Comparison of ENCODE assay signal across 1 cellular context in genomic region chr19:11435057-11435832, GRCh38.
TF ChIP-seq lines count a peak whose summit lies in the region.

Gene ODAD3, minus strand, starts transcription at chr19:11435121. Its CDS starts 105 bp downstream, at chr19:11435016.
A gene with protein sequence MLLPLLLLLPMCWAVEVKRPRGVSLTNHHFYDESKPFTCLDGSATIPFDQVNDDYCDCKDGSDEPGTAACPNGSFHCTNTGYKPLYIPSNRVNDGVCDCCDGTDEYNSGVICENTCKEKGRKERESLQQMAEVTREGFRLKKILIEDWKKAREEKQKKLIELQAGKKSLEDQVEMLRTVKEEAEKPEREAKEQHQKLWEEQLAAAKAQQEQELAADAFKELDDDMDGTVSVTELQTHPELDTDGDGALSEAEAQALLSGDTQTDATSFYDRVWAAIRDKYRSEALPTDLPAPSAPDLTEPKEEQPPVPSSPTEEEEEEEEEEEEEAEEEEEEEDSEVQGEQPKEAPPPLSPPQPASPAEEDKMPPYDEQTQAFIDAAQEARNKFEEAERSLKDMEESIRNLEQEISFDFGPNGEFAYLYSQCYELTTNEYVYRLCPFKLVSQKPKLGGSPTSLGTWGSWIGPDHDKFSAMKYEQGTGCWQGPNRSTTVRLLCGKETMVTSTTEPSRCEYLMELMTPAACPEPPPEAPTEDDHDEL (plus strand): TSS chr19:11435635. CDS start chr19:11436118, 483 bp downstream.

TF ChIP-seq in GM23338, 12 proteins besides CTCF, POLR2A, EP300 and RAD21 (continued from another document):
- no peak for TF ChIP-seq EZH2phosphoT487 (IDR thresholded peaks at IDR 0.05; ENCODE audit: unreplicated experiment)
- peak; percentile 97 for TF ChIP-seq ETS1 (IDR thresholded peaks at IDR 0.05)
- TF ChIP-seq, protein P1, sequence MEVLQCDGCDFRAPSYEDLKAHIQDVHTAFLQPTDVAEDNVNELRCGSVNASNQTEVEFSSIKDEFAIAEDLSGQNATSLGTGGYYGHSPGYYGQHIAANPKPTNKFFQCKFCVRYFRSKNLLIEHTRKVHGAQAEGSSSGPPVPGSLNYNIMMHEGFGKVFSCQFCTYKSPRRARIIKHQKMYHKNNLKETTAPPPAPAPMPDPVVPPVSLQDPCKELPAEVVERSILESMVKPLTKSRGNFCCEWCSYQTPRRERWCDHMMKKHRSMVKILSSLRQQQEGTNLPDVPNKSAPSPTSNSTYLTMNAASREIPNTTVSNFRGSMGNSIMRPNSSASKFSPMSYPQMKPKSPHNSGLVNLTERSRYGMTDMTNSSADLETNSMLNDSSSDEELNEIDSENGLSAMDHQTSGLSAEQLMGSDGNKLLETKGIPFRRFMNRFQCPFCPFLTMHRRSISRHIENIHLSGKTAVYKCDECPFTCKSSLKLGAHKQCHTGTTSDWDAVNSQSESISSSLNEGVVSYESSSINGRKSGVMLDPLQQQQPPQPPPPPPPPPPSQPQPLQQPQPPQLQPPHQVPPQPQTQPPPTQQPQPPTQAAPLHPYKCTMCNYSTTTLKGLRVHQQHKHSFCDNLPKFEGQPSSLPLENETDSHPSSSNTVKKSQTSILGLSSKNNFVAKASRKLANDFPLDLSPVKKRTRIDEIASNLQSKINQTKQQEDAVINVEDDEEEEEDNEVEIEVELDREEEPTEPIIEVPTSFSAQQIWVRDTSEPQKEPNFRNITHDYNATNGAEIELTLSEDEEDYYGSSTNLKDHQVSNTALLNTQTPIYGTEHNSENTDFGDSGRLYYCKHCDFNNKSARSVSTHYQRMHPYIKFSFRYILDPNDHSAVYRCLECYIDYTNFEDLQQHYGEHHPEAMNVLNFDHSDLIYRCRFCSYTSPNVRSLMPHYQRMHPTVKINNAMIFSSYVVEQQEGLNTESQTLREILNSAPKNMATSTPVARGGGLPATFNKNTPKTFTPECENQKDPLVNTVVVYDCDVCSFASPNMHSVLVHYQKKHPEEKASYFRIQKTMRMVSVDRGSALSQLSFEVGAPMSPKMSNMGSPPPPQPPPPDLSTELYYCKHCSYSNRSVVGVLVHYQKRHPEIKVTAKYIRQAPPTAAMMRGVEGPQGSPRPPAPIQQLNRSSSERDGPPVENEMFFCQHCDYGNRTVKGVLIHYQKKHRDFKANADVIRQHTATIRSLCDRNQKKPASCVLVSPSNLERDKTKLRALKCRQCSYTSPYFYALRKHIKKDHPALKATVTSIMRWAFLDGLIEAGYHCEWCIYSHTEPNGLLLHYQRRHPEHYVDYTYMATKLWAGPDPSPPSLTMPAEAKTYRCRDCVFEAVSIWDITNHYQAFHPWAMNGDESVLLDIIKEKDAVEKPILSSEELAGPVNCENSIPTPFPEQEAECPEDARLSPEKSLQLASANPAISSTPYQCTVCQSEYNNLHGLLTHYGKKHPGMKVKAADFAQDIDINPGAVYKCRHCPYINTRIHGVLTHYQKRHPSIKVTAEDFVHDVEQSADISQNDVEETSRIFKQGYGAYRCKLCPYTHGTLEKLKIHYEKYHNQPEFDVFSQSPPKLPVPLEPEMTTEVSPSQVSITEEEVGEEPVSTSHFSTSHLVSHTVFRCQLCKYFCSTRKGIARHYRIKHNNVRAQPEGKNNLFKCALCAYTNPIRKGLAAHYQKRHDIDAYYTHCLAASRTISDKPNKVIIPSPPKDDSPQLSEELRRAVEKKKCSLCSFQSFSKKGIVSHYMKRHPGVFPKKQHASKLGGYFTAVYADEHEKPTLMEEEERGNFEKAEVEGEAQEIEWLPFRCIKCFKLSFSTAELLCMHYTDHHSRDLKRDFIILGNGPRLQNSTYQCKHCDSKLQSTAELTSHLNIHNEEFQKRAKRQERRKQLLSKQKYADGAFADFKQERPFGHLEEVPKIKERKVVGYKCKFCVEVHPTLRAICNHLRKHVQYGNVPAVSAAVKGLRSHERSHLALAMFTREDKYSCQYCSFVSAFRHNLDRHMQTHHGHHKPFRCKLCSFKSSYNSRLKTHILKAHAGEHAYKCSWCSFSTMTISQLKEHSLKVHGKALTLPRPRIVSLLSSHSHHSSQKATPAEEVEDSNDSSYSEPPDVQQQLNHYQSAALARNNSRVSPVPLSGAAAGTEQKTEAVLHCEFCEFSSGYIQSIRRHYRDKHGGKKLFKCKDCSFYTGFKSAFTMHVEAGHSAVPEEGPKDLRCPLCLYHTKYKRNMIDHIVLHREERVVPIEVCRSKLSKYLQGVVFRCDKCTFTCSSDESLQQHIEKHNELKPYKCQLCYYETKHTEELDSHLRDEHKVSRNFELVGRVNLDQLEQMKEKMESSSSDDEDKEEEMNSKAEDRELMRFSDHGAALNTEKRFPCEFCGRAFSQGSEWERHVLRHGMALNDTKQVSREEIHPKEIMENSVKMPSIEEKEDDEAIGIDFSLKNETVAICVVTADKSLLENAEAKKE (CRISPR knock-in tag; IDR thresholded peaks at IDR 0.05), result no peak
- no peak for TF ChIP-seq EZH2 (IDR thresholded peaks at IDR 0.05; ENCODE audit: low read depth, unreplicated experiment)
